Comparison of ENCODE assay signal across 31 cellular contexts in genomic region chr2:157911646-157912217, GRCh38.
"Had no signal": no experiment of that assay in that cellular context is flagged by ENCODE, and none has a peak within 500 bp of the region (broad histone marks: within the 10 kb centered on the region; RNA-seq: fewer than 3 reads in every experiment).

No MANE protein-coding gene starts in this region.

- H3K9me3 Mint-ChIP-seq: effector memory CD8-positive, alpha-beta T cell; natural killer cell; stimulated activated memory B cell treated with anti-CD40 and anti-IgM and Interleukin-4, amounts not matched to agents 10 μg/mL and 1 μg/mL and 100 μg/mL, for 72 hours; type B pancreatic cell had no signal

- H3K4me3 Mint-ChIP-seq: effector memory CD8-positive, alpha-beta T cell; immature natural killer cell; natural killer cell; stimulated activated memory B cell treated with anti-CD40 and anti-IgM and Interleukin-4, amounts not matched to agents 10 μg/mL and 1 μg/mL and 100 μg/mL, for 72 hours; type B pancreatic cell had no signal

- H3K4me1 Mint-ChIP-seq: immature natural killer cell, natural killer cell had no signal

- H3K27me3 Mint-ChIP-seq: type B pancreatic cell had no signal

- H3K27ac ChIP-seq: coronary artery, esophagus squamous epithelium, heart right ventricle, lower lobe of right lung, ovary, psoas muscle, skin epidermis, spleen, testis, tibial artery had no signal

- H3K27me3 ChIP-seq: esophagus squamous epithelium, heart right ventricle, ovary, spleen, testis, tibial artery had no signal

- H3K27ac Mint-ChIP-seq: effector memory CD8-positive, alpha-beta T cell; immature natural killer cell; natural killer cell; stimulated activated memory B cell treated with anti-CD40 and anti-IgM and Interleukin-4, amounts not matched to agents 10 μg/mL and 1 μg/mL and 100 μg/mL, for 72 hours; type B pancreatic cell had no signal

- H3K4me1 ChIP-seq: esophagus squamous epithelium, lower lobe of right lung, psoas muscle, spleen, testis, tibial artery had no signal

- H3K36me3 ChIP-seq: esophagus squamous epithelium, heart right ventricle, lower lobe of right lung, ovary, spleen, tibial artery had no signal

- ATAC-seq: effector memory CD8-positive, alpha-beta T cell; heart right ventricle; left colon; left ventricle myocardium superior; lower lobe of right lung; natural killer cell; psoas muscle; right cardiac atrium; stimulated activated memory B cell treated with anti-CD40 and anti-IgM and Interleukin-4, amounts not matched to agents 10 μg/mL and 1 μg/mL and 100 μg/mL, for 72 hours; stimulated activated naive CD8-positive, alpha-beta T cell treated with anti-CD3 and anti-CD28 coated beads, Interleukin-15, Interleukin-2, amounts not matched to agents 100 U/mL and 50 U/mL, for 24 hours had no signal

- H3K4me3 ChIP-seq: coronary artery, esophagus squamous epithelium, heart right ventricle, lower lobe of right lung, ovary, psoas muscle, skin epidermis, spleen, testis, tibial artery had no signal

- H3K9me3 ChIP-seq: esophagus squamous epithelium, lower lobe of right lung, ovary, psoas muscle, testis, tibial artery had no signal

- H3K36me3 Mint-ChIP-seq: immature natural killer cell; stimulated activated memory B cell treated with anti-CD40 and anti-IgM and Interleukin-4, amounts not matched to agents 10 μg/mL and 1 μg/mL and 100 μg/mL, for 72 hours; type B pancreatic cell had no signal

- DNase-seq: dermis blood vessel endothelial cell; effector memory CD8-positive, alpha-beta T cell; erythroblast; esophagus squamous epithelium; foreskin melanocyte; glutamatergic neuron; heart right ventricle; hippocampal formation; immature natural killer cell; islet precursor cell; kidney glomerular epithelial cell; left colon; left ventricle myocardium superior; lower lobe of right lung; natural killer cell; occipital lobe; ovary; posterior cingulate gyrus; psoas muscle; right cardiac atrium; spleen; stimulated activated CD4-positive, alpha-beta T cell treated with anti-CD3 and anti-CD28 coated beads, Interleukin-4, amount 100 ng/mL, for 4 hours; stimulated activated naive CD8-positive, alpha-beta T cell treated with anti-CD3 and anti-CD28 coated beads, Interleukin-15, Interleukin-2, amounts not matched to agents 100 U/mL and 50 U/mL, for 24 hours; substantia nigra; testis; tibial artery had no signal

- FAIRE-seq: endometrium had no signal
